ENCODE assay signal across 8 cellular contexts in genomic region chr17:63843387-63844292, GRCh38. TPM values are rescaled to one million over a fixed set of nuclear protein-coding genes. Genes with fewer than 3 reads are reported as not detected.
A peak's percentile ranks its signal among the peaks of the same experiment; 100 is the strongest.
DNase-seq lines count a peak whose midpoint lies in the region; ATAC-seq lines count a peak whose summit lies in the region.

No MANE protein-coding gene starts in this region.

- peak overlapping the region; percentile 75 for H3K9ac ChIP-seq in skeletal muscle satellite cell (ENCODE audit: low read depth, low read length)

- DNase-seq in SKM-1 treated with dmso at 0.1 percent for 144 hours (lab: John Stamatoyannopoulos, UW; ENCODE audit: unreplicated experiment) (peak; percentile 27), SKM-1 (lab: John Stamatoyannopoulos, UW; ENCODE audit: unreplicated experiment) (no peak), MV-4-11 (lab: John Stamatoyannopoulos, UW) (peak; percentile 93)

- no peaks in the 10 kb centered on the region for H3K9me3 ChIP-seq in skeletal muscle satellite cell (replicated peaks; ENCODE audit: low read length)

- H3K27me3 ChIP-seq in skeletal muscle satellite cell (ENCODE audit: control insufficient read depth, insufficient read depth, low read length) = no peaks in the 10 kb centered on the region

- H3K36me3 ChIP-seq in skeletal muscle satellite cell (ENCODE audit: insufficient read depth, low read length) = no peaks in the 10 kb centered on the region

- ATAC-seq in GM18870 (IDR thresholded peaks at IDR 0.05; ENCODE audit: unreplicated experiment) (no peak), HG02763 (IDR thresholded peaks at IDR 0.05; ENCODE audit: unreplicated experiment) (no peak)

- H3K4me3 ChIP-seq in iPS-11a (ENCODE audit: low read depth, low read length) (peak overlapping the region; percentile 67), skeletal muscle satellite cell (ENCODE audit: low read length) (peak overlapping the region; percentile 72)

- H3K27ac ChIP-seq in angular gyrus (ENCODE audit: low read depth, low read length) = peak overlapping the region; percentile 79

- H3K4me1 ChIP-seq in skeletal muscle satellite cell (ENCODE audit: control insufficient read depth, insufficient read depth, low read length) = peaks cover 42% of the 10 kb centered on the region

- H3K4me2 ChIP-seq in skeletal muscle satellite cell (ENCODE audit: low read length) = peak overlapping the region; percentile 83

RNA-seq across cellular contexts. Expression of gene SMARCD2, which starts 1.2 kb away (rescaled TPM):
- total RNA-seq in skeletal muscle satellite cell (2012; rRNA removed) = 104 and 120 TPM in 2 replicates

RNA-seq across cellular contexts. Expression of gene FTSJ3, which starts 16.2 kb away (rescaled TPM):
- total RNA-seq in skeletal muscle satellite cell (2012; rRNA removed) = 57.7 and 64.6 TPM in 2 replicates

RNA-seq across cellular contexts. Expression of gene PSMC5, which starts 16.4 kb away (rescaled TPM):
- 50.9 and 51.2 TPM in 2 replicates for total RNA-seq in skeletal muscle satellite cell (2012; rRNA removed)

RNA-seq across cellular contexts. Expression of gene CSH2, which starts 29.8 kb away (rescaled TPM):
- not detected in 2 replicates for total RNA-seq in skeletal muscle satellite cell (2012; rRNA removed)

RNA-seq across cellular contexts. Expression of gene GH2, which starts 38.1 kb away (rescaled TPM):
- not detected in 2 replicates for total RNA-seq in skeletal muscle satellite cell (2012; rRNA removed)
